Comparison of ENCODE assay signal across 8 cellular contexts in genomic region chr6:159941286-159942113, GRCh38. TPM values are rescaled to one million over a fixed set of nuclear protein-coding genes. Genes with fewer than 3 reads are reported as not detected.
DNase-seq lines count a peak whose midpoint lies in the region; ATAC-seq, FAIRE-seq and TF ChIP-seq lines count a peak whose summit lies in the region.

No MANE protein-coding gene starts in this region.

- no peaks in the 10 kb centered on the region for H3K27me3 Mint-ChIP-seq in activated T-cell treated with anti-CD3 and anti-CD28 coated beads, Interleukin-2, amount 50 U/mL, for 24 hours

- TF ChIP-seq POLR2A in GM12891 (IDR thresholded peaks at IDR 0.05; ENCODE audit: low read depth, low read length): no peak
- TF ChIP-seq POLR2A in gastroesophageal sphincter (IDR thresholded peaks at IDR 0.05): no peak

- DNase-seq in AG10803 (ENCODE audit: low read depth) (peak; percentile 49), GM12891 (ENCODE audit: insufficient read length, low spot score) (no peak), NCI-H1694 (lab: John Stamatoyannopoulos, UW) (peak; percentile 69), left ventricle myocardium superior (no peak)
- DNase-seq in activated T-cell treated with anti-CD3 and anti-CD28 coated beads, Interleukin-2, amount 50 U/mL, for 24 hours: peak; percentile 41
- peak; percentile 39 for DNase-seq in stimulated activated CD4-positive, alpha-beta T cell treated with anti-CD3 and anti-CD28 coated beads, Interleukin-4, amount 100 ng/mL, for 24 hours

- peaks cover 0 to 23% (median 0%) of the 10 kb centered on the region in 3 donors for H3K9me3 ChIP-seq in gastroesophageal sphincter

- peaks cover 4% of the 10 kb centered on the region for H3K9me3 Mint-ChIP-seq in activated T-cell treated with anti-CD3 and anti-CD28 coated beads, Interleukin-2, amount 50 U/mL, for 24 hours

- H3K27ac Mint-ChIP-seq in activated T-cell treated with anti-CD3 and anti-CD28 coated beads, Interleukin-2, amount 50 U/mL, for 24 hours: no peak overlapping the region

- 17 to 70% methylated on average over 1 to 11 of the region's 11 CpGs for WGBS in gastroesophageal sphincter (ENCODE audit: low coverage in 1 of 2), 2 donors

- no peak overlapping the region for H3K27ac ChIP-seq in gastroesophageal sphincter

- no peaks in the 10 kb centered on the region for H3K36me3 ChIP-seq in gastroesophageal sphincter

- peak; percentile 78 for FAIRE-seq in GM12891 (lab: Jason Lieb, UNC)

- no peak overlapping the region for H3K4me3 ChIP-seq in AG10803 (ENCODE audit: low read length)
- H3K4me3 ChIP-seq in gastroesophageal sphincter: no peak overlapping the region

- no peaks in the 10 kb centered on the region for H3K36me3 Mint-ChIP-seq in activated T-cell treated with anti-CD3 and anti-CD28 coated beads, Interleukin-2, amount 50 U/mL, for 24 hours (ENCODE audit: low read depth)

- TF ChIP-seq EP300 in gastroesophageal sphincter (IDR thresholded peaks at IDR 0.05): no peak

- no peaks in the 10 kb centered on the region for H3K27me3 ChIP-seq in gastroesophageal sphincter

- ATAC-seq in HG02610 (IDR thresholded peaks at IDR 0.05; ENCODE audit: unreplicated experiment): peak; percentile 96
- peak; percentile 42 for ATAC-seq in left ventricle myocardium superior
- ATAC-seq in gastroesophageal sphincter: no peak

- intact Hi-C loops in left ventricle myocardium superior (cut with micrococcal nuclease): loop anchor here (10.0 kb wide), 1 partner anchor 87 kb away; no protein-coding TSS in a partner anchor

- peaks cover 6% of the 10 kb centered on the region for H3K4me1 Mint-ChIP-seq in activated T-cell treated with anti-CD3 and anti-CD28 coated beads, Interleukin-2, amount 50 U/mL, for 24 hours (ENCODE audit: low read depth)

- TF ChIP-seq CTCF in AG10803 (conservative IDR thresholded peaks at IDR 0.05; ENCODE audit: low read length): peak; percentile 52
- TF ChIP-seq CTCF in gastroesophageal sphincter (IDR thresholded peaks at IDR 0.05): peak in 2 of 4 experiments; percentile 25 to 41

- no peaks in the 10 kb centered on the region for H3K4me1 ChIP-seq in gastroesophageal sphincter

- H3K4me3 Mint-ChIP-seq in activated T-cell treated with anti-CD3 and anti-CD28 coated beads, Interleukin-2, amount 50 U/mL, for 24 hours: no peak overlapping the region

TF ChIP-seq in GM12891, 5 proteins besides CTCF, POLR2A, EP300 and RAD21:
- no peak for TF ChIP-seq POLR2AphosphoS5 (IDR thresholded peaks at IDR 0.05; ENCODE audit: low read depth, low read length)
- TF ChIP-seq PAX5 (IDR thresholded peaks at IDR 0.05; ENCODE audit: insufficient read depth, low read length, severe bottlenecking): no peak
- TF ChIP-seq TAF1 (IDR thresholded peaks at IDR 0.05; ENCODE audit: low read depth, low read length): no peak
- TF ChIP-seq POU2F2 (IDR thresholded peaks at IDR 0.05; ENCODE audit: low read depth, low read length): no peak
- no peak for TF ChIP-seq SPI1 (IDR thresholded peaks at IDR 0.05; ENCODE audit: low read depth, low read length)
TF ChIP-seq in GM12891: peak in this region for 0.

RNA-seq across cellular contexts. Expression of gene IGF2R, which starts 27.4 kb away (rescaled TPM):
- 19.8 TPM for polyA plus RNA-seq in GM12891 (2012; ENCODE audit: low read depth, missing spikeins)
- total RNA-seq in left ventricle myocardium superior: 68.4 TPM
- total RNA-seq in gastroesophageal sphincter: 10 to 100 TPM; 47.9 to 81.3 (median 52.7) TPM

RNA-seq across cellular contexts. Expression of gene MAS1, which starts 50.7 kb away (rescaled TPM):
- not detected for polyA plus RNA-seq in GM12891 (2012; ENCODE audit: low read depth, missing spikeins)
- not detected for total RNA-seq in left ventricle myocardium superior
- total RNA-seq in gastroesophageal sphincter: not detected

Comparison
In these comparisons a context has a peak if more than half of its experiments do, and no peak if none do; other contexts are left out.
1. DNase-seq: peak in AG10803 (single experiment), NCI-H1694 (single experiment), activated T-cell treated with anti-CD3 and anti-CD28 coated beads, Interleukin-2, amount 50 U/mL, for 24 hours (single experiment) and stimulated activated CD4-positive, alpha-beta T cell treated with anti-CD3 and anti-CD28 coated beads, Interleukin-4, amount 100 ng/mL, for 24 hours (single experiment); none in GM12891 (single experiment) and left ventricle myocardium superior (single experiment).